Comparison of ENCODE assay signal across 29 cellular contexts in genomic region chr3:111538111-111538510, GRCh38. TPM values are rescaled to one million over a fixed set of nuclear protein-coding genes. Genes with fewer than 3 reads are reported as not detected.
DNase-seq lines count a peak whose midpoint lies in the region; ATAC-seq and TF ChIP-seq lines count a peak whose summit lies in the region.
"Had no signal": no experiment of that assay in that cellular context is flagged by ENCODE, and none has a peak within 500 bp of the region (broad histone marks: within the 10 kb centered on the region; RNA-seq: fewer than 3 reads in every experiment).

No MANE protein-coding gene starts in this region.

- no peak for TF ChIP-seq RAD21 in HCT116 (IDR thresholded peaks at IDR 0.05; ENCODE audit: low read depth)

- intact Hi-C loops in HCT116 (cut with micrococcal nuclease), result loop anchor here (5.0 to 10.0 kb wide), 2 partner anchors 466 to 1223 kb away; partner anchors contain the start of gene NECTIN3

- H3K36me3 Mint-ChIP-seq in stimulated activated naive CD8-positive, alpha-beta T cell treated with anti-CD3 and anti-CD28 coated beads, Interleukin-15, Interleukin-2, amounts not matched to agents 100 ng/mL and 50 ng/mL, for 24 hours (ENCODE audit: low read depth), result no peaks in the 10 kb centered on the region
- peaks cover 2% of the 10 kb centered on the region for H3K36me3 Mint-ChIP-seq in activated naive CD8-positive, alpha-beta T cell treated with anti-CD3 and anti-CD28 coated beads, Interleukin-2, amount 50 U/mL, for 24 hours (ENCODE audit: low read depth)
- no peaks in the 10 kb centered on the region for H3K36me3 Mint-ChIP-seq in type B pancreatic cell
- H3K36me3 Mint-ChIP-seq: naive B cell had no signal

- BruUV-seq in HCT116 (replicated peaks; lab: Mats Ljungman, UMichigan), result no TSS peak

- H2AFZ ChIP-seq in HCT116 (ENCODE audit: low read depth, low read length, poor library complexity, severe bottlenecking), result peak overlapping the region; percentile 2

- DNase-seq in stimulated activated naive CD8-positive, alpha-beta T cell treated with anti-CD3 and anti-CD28 coated beads, Interleukin-15, amount 100 ng/mL, for 72 hours, result no peak
- DNase-seq in HCT116 (ENCODE audit: low read depth, low spot score) (no peak), type B pancreatic cell (ENCODE audit: extremely low spot score, unreplicated experiment) (no peak), GM20000 (ENCODE audit: low spot score) (no peak)
- DNase-seq in activated naive CD8-positive, alpha-beta T cell treated with anti-CD3 and anti-CD28 coated beads, Interleukin-2, amount 50 U/mL, for 24 hours, result no peak
- DNase-seq: activated naive CD4-positive, alpha-beta T cell; CD4-positive, alpha-beta T cell; central memory CD4-positive, alpha-beta T cell; dermis blood vessel endothelial cell; hypothalamus; mesendoderm; naive B cell; NCI-H1436 treated with DMSO at 0.1 percent for 48 hours; NCI-H2171 treated with DMSO at 0.1 percent for 48 hours; NCI-H526; ovary; Peyer's patch; SIG-M5; stimulated activated CD8-positive, alpha-beta memory T cell treated with anti-CD3 and anti-CD28 coated beads, Interleukin-4, amount 100 ng/mL, for 48 hours; upper lobe of right lung had no signal

- RAD21 ChIA-PET in HCT116 (lab: Charles Lee; ENCODE audit: low non-redundant PET in 1 of 2, low total read pairs in 2 of 2, uncharacterized antibody in 2 of 2, unreplicated experiment in 2 of 2), result interaction anchor here in 1 of 2 experiments (0.5 kb wide), 1 partner anchor 393 kb away, joined by 8 read pairs; no protein-coding TSS in a partner anchor

- no peak overlapping the region for H3K4me3 ChIP-seq in HCT116 (replicated peaks in 1 of 2; ENCODE audit: low read depth in 1 of 2, low read length in 2 of 2)
- H3K4me3 ChIP-seq: ascending aorta, ovary, Peyer's patch, right atrium auricular region, upper lobe of right lung had no signal

- no peak for TF ChIP-seq POLR2A in HCT116 (IDR thresholded peaks at IDR 0.05; ENCODE audit: borderline replicate concordance, extremely low read depth, insufficient read depth, insufficient read length)

- no peaks in the 10 kb centered on the region for H3K27me3 ChIP-seq in HCT116 (ENCODE audit: insufficient read depth, low read length)
- H3K27me3 ChIP-seq: ascending aorta, ovary, Peyer's patch, right atrium auricular region, upper lobe of right lung had no signal

- H3K27ac Mint-ChIP-seq in stimulated activated naive CD8-positive, alpha-beta T cell treated with anti-CD3 and anti-CD28 coated beads, Interleukin-15, Interleukin-2, amounts not matched to agents 100 ng/mL and 50 ng/mL, for 24 hours, result peak overlapping the region; percentile 62
- H3K27ac Mint-ChIP-seq in stimulated activated naive CD8-positive, alpha-beta T cell treated with anti-CD3 and anti-CD28 coated beads, Interleukin-15, amount 100 ng/mL, for 72 hours, result no peak overlapping the region
- peak overlapping the region; percentile 82 for H3K27ac Mint-ChIP-seq in activated naive CD8-positive, alpha-beta T cell treated with anti-CD3 and anti-CD28 coated beads, Interleukin-2, amount 50 U/mL, for 24 hours
- peak overlapping the region; percentile 25 for H3K27ac Mint-ChIP-seq in type B pancreatic cell
- H3K27ac Mint-ChIP-seq: CD4-positive, alpha-beta T cell had no signal

- H3K27me3 Mint-ChIP-seq in stimulated activated naive CD8-positive, alpha-beta T cell treated with anti-CD3 and anti-CD28 coated beads, Interleukin-15, Interleukin-2, amounts not matched to agents 100 ng/mL and 50 ng/mL, for 24 hours, result no peaks in the 10 kb centered on the region
- no peaks in the 10 kb centered on the region for H3K27me3 Mint-ChIP-seq in stimulated activated naive CD8-positive, alpha-beta T cell treated with anti-CD3 and anti-CD28 coated beads, Interleukin-15, amount 100 ng/mL, for 72 hours
- H3K27me3 Mint-ChIP-seq in activated naive CD8-positive, alpha-beta T cell treated with anti-CD3 and anti-CD28 coated beads, Interleukin-2, amount 50 U/mL, for 24 hours, result no peaks in the 10 kb centered on the region
- no peaks in the 10 kb centered on the region for H3K27me3 Mint-ChIP-seq in type B pancreatic cell
- H3K27me3 Mint-ChIP-seq: CD4-positive, alpha-beta T cell; naive B cell had no signal

- no peaks in the 10 kb centered on the region for H4K20me1 ChIP-seq in HCT116 (ENCODE audit: insufficient read depth)

- H3K4me2 ChIP-seq in HCT116 (ENCODE audit: low read length), result peak overlapping the region; percentile 20; the same call in 1 of the 2 replicates

- TF ChIP-seq CTCF in HCT116 (IDR thresholded peaks at IDR 0.05 in 2 of 3, conservative IDR thresholded peaks at IDR 0.05 in 1 of 3; ENCODE audit: borderline replicate concordance in 1 of 3, insufficient read depth in 1 of 3, low read depth in 2 of 3, low read length in 2 of 3) (no peak), type B pancreatic cell (conservative IDR thresholded peaks at IDR 0.05) (no peak), GM20000 (IDR thresholded peaks at IDR 0.05; ENCODE audit: extremely low read depth, missing control alignments) (no peak)

- H3K4me1 Mint-ChIP-seq in stimulated activated naive CD8-positive, alpha-beta T cell treated with anti-CD3 and anti-CD28 coated beads, Interleukin-15, Interleukin-2, amounts not matched to agents 100 ng/mL and 50 ng/mL, for 24 hours (ENCODE audit: low read depth), result peaks cover 69% of the 10 kb centered on the region
- peaks cover 67% of the 10 kb centered on the region for H3K4me1 Mint-ChIP-seq in stimulated activated naive CD8-positive, alpha-beta T cell treated with anti-CD3 and anti-CD28 coated beads, Interleukin-15, amount 100 ng/mL, for 72 hours
- H3K4me1 Mint-ChIP-seq in activated naive CD8-positive, alpha-beta T cell treated with anti-CD3 and anti-CD28 coated beads, Interleukin-2, amount 50 U/mL, for 24 hours, result peaks cover 75% of the 10 kb centered on the region
- peaks cover 19% of the 10 kb centered on the region for H3K4me1 Mint-ChIP-seq in type B pancreatic cell (ENCODE audit: unreplicated experiment)

- peaks cover 11 to 30% of the 10 kb centered on the region in 2 experiments; a peak in 3 of 4 replicates for H3K4me1 ChIP-seq in HCT116 (ENCODE audit: control insufficient read depth in 1 of 2, insufficient read depth in 2 of 2, low read length in 2 of 2)
- H3K4me1 ChIP-seq: ascending aorta, right atrium auricular region had no signal

- H3K9me2 ChIP-seq in HCT116 (ENCODE audit: insufficient read depth), result no peaks in the 10 kb centered on the region

- H3K79me2 ChIP-seq in HCT116 (ENCODE audit: insufficient read depth, low read length), result no peaks in the 10 kb centered on the region

- no peak overlapping the region for H3K27ac ChIP-seq in HCT116 (ENCODE audit: low read depth, low read length)
- H3K27ac ChIP-seq: ascending aorta, ovary, right atrium auricular region, upper lobe of right lung had no signal

- POLR2A ChIA-PET in HCT116 (lab: Charles Lee), result no interaction called here

- no peaks in the 10 kb centered on the region for H3K9me3 Mint-ChIP-seq in stimulated activated naive CD8-positive, alpha-beta T cell treated with anti-CD3 and anti-CD28 coated beads, Interleukin-15, Interleukin-2, amounts not matched to agents 100 ng/mL and 50 ng/mL, for 24 hours
- peaks cover 0 to 5% of the 10 kb centered on the region in 2 donors for H3K9me3 Mint-ChIP-seq in stimulated activated naive CD8-positive, alpha-beta T cell treated with anti-CD3 and anti-CD28 coated beads, Interleukin-15, amount 100 ng/mL, for 72 hours
- H3K9me3 Mint-ChIP-seq in activated naive CD8-positive, alpha-beta T cell treated with anti-CD3 and anti-CD28 coated beads, Interleukin-2, amount 50 U/mL, for 24 hours, result peaks cover 4% of the 10 kb centered on the region
- H3K9me3 Mint-ChIP-seq in type B pancreatic cell, result peaks cover 7% of the 10 kb centered on the region
- H3K9me3 Mint-ChIP-seq: CD4-positive, alpha-beta T cell; naive B cell; T-helper 1 cell treated with Interleukin-12 subunit alpha and Interleukin-12 subunit beta and Interleukin-4 antibody, amounts not matched to agents 30 μg/mL and 1 μg/mL, for 36 hours had no signal

- H3K9ac ChIP-seq in HCT116 (ENCODE audit: low read length), result no peak overlapping the region

- no peaks in the 10 kb centered on the region for H3K9me3 ChIP-seq in HCT116 (ENCODE audit: control insufficient read depth in 1 of 2, insufficient read depth in 1 of 2, low read depth in 1 of 2, low read length in 2 of 2)
- H3K9me3 ChIP-seq: ascending aorta, ovary, Peyer's patch, right atrium auricular region, upper lobe of right lung had no signal

- CTCF ChIA-PET in HCT116 (lab: Charles Lee), result no interaction called here

- no peak overlapping the region for H3K4me3 Mint-ChIP-seq in stimulated activated naive CD8-positive, alpha-beta T cell treated with anti-CD3 and anti-CD28 coated beads, Interleukin-15, Interleukin-2, amounts not matched to agents 100 ng/mL and 50 ng/mL, for 24 hours
- no peak overlapping the region for H3K4me3 Mint-ChIP-seq in stimulated activated naive CD8-positive, alpha-beta T cell treated with anti-CD3 and anti-CD28 coated beads, Interleukin-15, amount 100 ng/mL, for 72 hours
- H3K4me3 Mint-ChIP-seq in activated naive CD8-positive, alpha-beta T cell treated with anti-CD3 and anti-CD28 coated beads, Interleukin-2, amount 50 U/mL, for 24 hours, result no peak overlapping the region
- H3K4me3 Mint-ChIP-seq in type B pancreatic cell, result peak overlapping the region; percentile 1

- ATAC-seq in stimulated activated naive CD8-positive, alpha-beta T cell treated with anti-CD3 and anti-CD28 coated beads, Interleukin-15, amount 100 ng/mL, for 72 hours, result no peak
- ATAC-seq in HCT116 (no peak), GM21423 (IDR thresholded peaks at IDR 0.05; ENCODE audit: unreplicated experiment) (no peak), GM18907 (IDR thresholded peaks at IDR 0.05; ENCODE audit: unreplicated experiment) (no peak)
- ATAC-seq in activated naive CD8-positive, alpha-beta T cell treated with anti-CD3 and anti-CD28 coated beads, Interleukin-2, amount 50 U/mL, for 24 hours, result no peak
- ATAC-seq: left lobe of liver had no signal

- H3K36me3 ChIP-seq in HCT116 (ENCODE audit: control insufficient read depth in 1 of 2, insufficient read depth in 2 of 2, low read length in 2 of 2), result no peaks in the 10 kb centered on the region
- H3K36me3 ChIP-seq: ascending aorta, ovary, Peyer's patch, right atrium auricular region, upper lobe of right lung had no signal

TF ChIP-seq in HCT116, 20 proteins besides CTCF, POLR2A, EP300 and RAD21:
- TF ChIP-seq EZH2phosphoT487 (IDR thresholded peaks at IDR 0.05; ENCODE audit: borderline replicate concordance) (no peak), EGR1 (IDR thresholded peaks at IDR 0.05; ENCODE audit: low read depth) (no peak), MAX (IDR thresholded peaks at IDR 0.05) (no peak)

RNA-seq across cellular contexts. Expression of gene CD96, which starts 3.9 kb away (rescaled TPM):
- 0.42 TPM for total RNA-seq in HCT116 (2021; ENCODE audit: unreplicated experiment)
- 0.16 and 0.35 TPM in 2 replicates for polyA plus RNA-seq in HCT116 (2012)
- total RNA-seq in type B pancreatic cell (ENCODE audit: low replicate concordance), result not detected in 2 replicates
- total RNA-seq: dermis blood vessel endothelial cell had no signal

RNA-seq across cellular contexts. Expression of gene ZBED2, which starts 57.0 kb away (rescaled TPM):
- 16.1 TPM for total RNA-seq in HCT116 (2021; ENCODE audit: unreplicated experiment)
- polyA plus RNA-seq in HCT116 (2012), result 3.9 and 5.6 TPM in 2 replicates
- 2.2 and 3.3 TPM in 2 replicates for total RNA-seq in type B pancreatic cell (ENCODE audit: low replicate concordance)
- total RNA-seq: dermis blood vessel endothelial cell, H4, Peyer's patch, subcutaneous adipose tissue had no signal

Comparison
In these comparisons a context has a peak if more than half of its experiments do, and no peak if none do; other contexts are left out.
1. H3K27ac Mint-ChIP-seq: peak in stimulated activated naive CD8-positive, alpha-beta T cell treated with anti-CD3 and anti-CD28 coated beads, Interleukin-15, Interleukin-2, amounts not matched to agents 100 ng/mL and 50 ng/mL, for 24 hours (single experiment), activated naive CD8-positive, alpha-beta T cell treated with anti-CD3 and anti-CD28 coated beads, Interleukin-2, amount 50 U/mL, for 24 hours (single experiment) and type B pancreatic cell (single experiment); none in stimulated activated naive CD8-positive, alpha-beta T cell treated with anti-CD3 and anti-CD28 coated beads, Interleukin-15, amount 100 ng/mL, for 72 hours (0 of 2).